In the genomic region with DNA sequence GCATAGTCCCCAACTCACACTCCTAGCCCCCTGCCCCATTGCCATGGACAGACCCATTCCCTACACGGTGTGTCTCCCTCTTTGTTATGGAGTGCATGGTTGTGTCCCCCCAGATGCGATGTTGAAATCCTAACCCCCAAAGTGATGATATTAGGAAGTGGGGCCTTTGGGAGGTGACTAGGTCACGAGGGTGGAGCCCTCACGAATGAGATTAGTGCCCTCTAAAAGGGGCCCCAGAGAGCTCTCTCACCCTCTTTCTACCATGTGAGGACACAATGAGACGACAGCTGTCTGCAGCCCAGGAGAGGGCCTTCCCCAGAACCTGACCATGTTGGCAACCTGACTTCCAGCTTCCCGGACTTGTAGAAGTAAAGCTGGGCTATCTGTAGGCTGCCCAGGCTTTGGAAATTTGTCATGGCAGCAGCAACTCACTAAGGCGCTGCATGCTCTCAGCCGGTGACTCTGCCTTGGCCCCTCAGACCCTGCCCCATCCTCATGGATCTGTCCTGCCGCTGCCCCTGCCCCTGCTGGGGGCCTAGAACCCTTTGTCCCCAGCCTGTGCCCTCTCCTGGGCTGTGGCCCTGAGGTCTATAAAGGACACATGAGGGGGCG, we compare ENCODE assay signal across 18 cellular contexts.
DNase-seq lines count a peak whose midpoint lies in the region; ATAC-seq and TF ChIP-seq lines count a peak whose summit lies in the region.
"Had no signal": no experiment of that assay in that cellular context is flagged by ENCODE, and none has a peak within 500 bp of the region (broad histone marks: within the 10 kb centered on the region; RNA-seq: fewer than 3 reads in every experiment).

No MANE protein-coding gene starts in this region.

- H3K9me3 ChIP-seq in endodermal cell (ENCODE audit: control insufficient read depth, low read length) (no peaks in the 10 kb centered on the region), vagina (no peaks in the 10 kb centered on the region)

- TF ChIP-seq POLR2A in vagina (IDR thresholded peaks at IDR 0.05) = no peak

- DNase-seq in activated CD8-positive, alpha-beta memory T cell treated with anti-CD3 and anti-CD28 coated beads, Interleukin-2, amount 10 ng/mL, durations not matched to agents 7 days and 5 days = peak; percentile 18
- no peak for DNase-seq in activated CD8-positive, alpha-beta memory T cell treated with anti-CD3 and anti-CD28 coated beads, Interleukin-2, amount 50 U/mL, for 4 hours
- DNase-seq in endodermal cell = peak; percentile 22
- no peak for DNase-seq in neural crest cell (ENCODE audit: low read depth, low spot score)
- DNase-seq in vagina (ENCODE audit: extremely low spot score in 2 of 2) = peak; percentile 55 to 56
- DNase-seq in DMS53 (lab: John Stamatoyannopoulos, UW) = no peak
- no peak for DNase-seq in H4 (ENCODE audit: low spot score)
- DNase-seq in activated CD4-positive, alpha-beta T cell treated with anti-CD3 and anti-CD28 coated beads, Interleukin-2, amount 50 U/mL, for 4 hours = no peak
- DNase-seq: C1 segment of cervical spinal cord, DMS 273 treated with DMSO at 0.1 percent for 48 hours, NCI-H1417 treated with DMSO at 0.1 percent for 48 hours, NCI-H2029, NCI-H2171 treated with DMSO at 0.1 percent for 48 hours, NCI-H446 treated with DMSO at 0.1 percent for 48 hours, OCI-M1, RPMI8226 had no signal

- intact Hi-C loops in vagina (cut with DNase I) = no loop called here

- no peaks in the 10 kb centered on the region for H3K9me3 Mint-ChIP-seq in activated CD8-positive, alpha-beta memory T cell treated with anti-CD3 and anti-CD28 coated beads, Interleukin-2, amount 10 ng/mL, durations not matched to agents 7 days and 5 days (ENCODE audit: low read depth)
- H3K9me3 Mint-ChIP-seq in endodermal cell (no peaks in the 10 kb centered on the region), neural crest cell (no peaks in the 10 kb centered on the region)

- H3K4me1 ChIP-seq in endodermal cell (ENCODE audit: control insufficient read depth, insufficient read depth, low read length) (no peaks in the 10 kb centered on the region), vagina (peaks cover 6% of the 10 kb centered on the region)

- H3K36me3 ChIP-seq in endodermal cell (ENCODE audit: control insufficient read depth, insufficient read depth, low read length) (no peaks in the 10 kb centered on the region), vagina (no peaks in the 10 kb centered on the region)

- H3K4me1 Mint-ChIP-seq in activated CD8-positive, alpha-beta memory T cell treated with anti-CD3 and anti-CD28 coated beads, Interleukin-2, amount 10 ng/mL, durations not matched to agents 7 days and 5 days = peaks cover 4% of the 10 kb centered on the region
- H3K4me1 Mint-ChIP-seq in endodermal cell = peaks cover 4% of the 10 kb centered on the region
- peaks cover 65% of the 10 kb centered on the region for H3K4me1 Mint-ChIP-seq in neural crest cell

- no peak overlapping the region for H3K27ac Mint-ChIP-seq in activated CD8-positive, alpha-beta memory T cell treated with anti-CD3 and anti-CD28 coated beads, Interleukin-2, amount 10 ng/mL, durations not matched to agents 7 days and 5 days
- no peak overlapping the region for H3K27ac Mint-ChIP-seq in endodermal cell
- peak overlapping the region; percentile 95 for H3K27ac Mint-ChIP-seq in neural crest cell (ENCODE audit: unreplicated experiment)

- CTCF ChIA-PET in activated CD8-positive, alpha-beta memory T cell treated with anti-CD3 and anti-CD28 coated beads, Interleukin-2, amount 10 ng/mL, durations not matched to agents 7 days and 5 days (lab: Charles Lee) = no interaction called here

- H3K27ac ChIP-seq in endodermal cell (ENCODE audit: low read depth, low read length) (peak overlapping the region; percentile 99), vagina (no peak overlapping the region)

- H3K4me3 Mint-ChIP-seq in activated CD8-positive, alpha-beta memory T cell treated with anti-CD3 and anti-CD28 coated beads, Interleukin-2, amount 10 ng/mL, durations not matched to agents 7 days and 5 days = no peak overlapping the region
- H3K4me3 Mint-ChIP-seq in endodermal cell (no peak overlapping the region), neural crest cell (no peak overlapping the region)

- 90 to 95% methylated on average over 6 to 10 of the region's 10 CpGs for WGBS in endodermal cell (ENCODE audit: insufficient coverage in 1 of 2, insufficient read length in 1 of 2), 2 experiments

- TF ChIP-seq CTCF in endodermal cell (conservative IDR thresholded peaks at IDR 0.05) (no peak), neural crest cell (conservative IDR thresholded peaks at IDR 0.05) (no peak), vagina (IDR thresholded peaks at IDR 0.05) (no peak)

- H3K27me3 ChIP-seq in endodermal cell (ENCODE audit: control insufficient read depth, insufficient read depth, low read length, poor library complexity, severe bottlenecking) (no peaks in the 10 kb centered on the region), vagina (no peaks in the 10 kb centered on the region)

- H3K4me3 ChIP-seq in endodermal cell (ENCODE audit: low read length) (no peak overlapping the region), vagina (no peak overlapping the region)
- H3K4me3 ChIP-seq: K562 had no signal

- peaks cover 2% of the 10 kb centered on the region for H3K27me3 Mint-ChIP-seq in activated CD8-positive, alpha-beta memory T cell treated with anti-CD3 and anti-CD28 coated beads, Interleukin-2, amount 10 ng/mL, durations not matched to agents 7 days and 5 days
- H3K27me3 Mint-ChIP-seq in endodermal cell (ENCODE audit: insufficient read depth) (peaks cover 3% of the 10 kb centered on the region), neural crest cell (ENCODE audit: low read depth) (no peaks in the 10 kb centered on the region)

- ATAC-seq in activated CD8-positive, alpha-beta memory T cell treated with anti-CD3 and anti-CD28 coated beads, Interleukin-2, amount 10 ng/mL, durations not matched to agents 7 days and 5 days = no peak
- ATAC-seq: HCT116, K562 had no signal

- no peak overlapping the region for H3K9ac ChIP-seq in endodermal cell (ENCODE audit: extremely low read depth, low read length, poor library complexity, severe bottlenecking)

- H3K36me3 Mint-ChIP-seq in activated CD8-positive, alpha-beta memory T cell treated with anti-CD3 and anti-CD28 coated beads, Interleukin-2, amount 10 ng/mL, durations not matched to agents 7 days and 5 days = no peaks in the 10 kb centered on the region
- H3K36me3 Mint-ChIP-seq in endodermal cell (ENCODE audit: low read depth) (no peaks in the 10 kb centered on the region), neural crest cell (ENCODE audit: low read depth) (no peaks in the 10 kb centered on the region)

Comparison
In these comparisons a context has a peak if more than half of its experiments do, and no peak if none do; other contexts are left out.
1. DNase-seq: peak in activated CD8-positive, alpha-beta memory T cell treated with anti-CD3 and anti-CD28 coated beads, Interleukin-2, amount 10 ng/mL, durations not matched to agents 7 days and 5 days (single experiment), endodermal cell (single experiment) and vagina (2 of 2); none in activated CD8-positive, alpha-beta memory T cell treated with anti-CD3 and anti-CD28 coated beads, Interleukin-2, amount 50 U/mL, for 4 hours (single experiment), neural crest cell (single experiment), DMS53 (single experiment), H4 (single experiment) and activated CD4-positive, alpha-beta T cell treated with anti-CD3 and anti-CD28 coated beads, Interleukin-2, amount 50 U/mL, for 4 hours (0 of 2).